In genomic region chr11:46427364-46427763, GRCh38 we compare ENCODE assay signal across 1 cellular context.
TF ChIP-seq lines count a peak whose summit lies in the region.

No MANE protein-coding gene starts in this region.

TF ChIP-seq in GM23338, 12 proteins besides CTCF, POLR2A, EP300 and RAD21 (continued from another document):
- TF ChIP-seq ZNF462 (CRISPR knock-in tag; IDR thresholded peaks at IDR 0.05) (no peak), EZH2 (IDR thresholded peaks at IDR 0.05; ENCODE audit: low read depth, unreplicated experiment) (no peak), NANOG (IDR thresholded peaks at IDR 0.05; ENCODE audit: borderline replicate concordance) (no peak; the same call in 1 of the 2 replicates), ZNF114 (CRISPR knock-in tag; IDR thresholded peaks at IDR 0.05) (no peak)
